23 cellular contexts compared by ENCODE assay signal in genomic region chr10:96250349-96250748, GRCh38. TPM values are rescaled to one million over a fixed set of nuclear protein-coding genes. Genes with fewer than 3 reads are reported as not detected.
"Had no signal": no experiment of that assay in that cellular context is flagged by ENCODE, and none has a peak within 500 bp of the region (broad histone marks: within the 10 kb centered on the region; RNA-seq: fewer than 3 reads in every experiment).

No MANE protein-coding gene starts in this region.

- H3K79me2 ChIP-seq: parathyroid adenoma had no signal

- H3K4me3 ChIP-seq: dorsolateral prefrontal cortex, left ventricle myocardium inferior, sigmoid colon, tibial artery, vagina had no signal

- H2AFZ ChIP-seq: parathyroid adenoma had no signal

- H3K9ac ChIP-seq: parathyroid adenoma had no signal

- H3K36me3 ChIP-seq: left ventricle myocardium inferior, sigmoid colon, tibial artery, vagina had no signal

- H3K9me3 ChIP-seq: left ventricle myocardium inferior, sigmoid colon, tibial artery, vagina had no signal

- H3K27ac ChIP-seq: dorsolateral prefrontal cortex, epithelial cell of prostate, left ventricle myocardium inferior, parathyroid adenoma, sigmoid colon, tibial artery, vagina had no signal

- H3K27me3 ChIP-seq: dorsolateral prefrontal cortex, sigmoid colon, tibial artery, vagina had no signal

- H3K4me1 ChIP-seq: left ventricle myocardium inferior, parathyroid adenoma, sigmoid colon, tibial artery, vagina had no signal

- DNase-seq: activated CD4-positive, alpha-beta T cell treated with anti-CD3 and anti-CD28 coated beads, Interleukin-2, amount 10 ng/mL, durations not matched to agents 24 days and 14 days; activated CD8-positive, alpha-beta T cell treated with anti-CD3 and anti-CD28 coated beads for 36 hours; activated naive CD4-positive, alpha-beta T cell treated with anti-CD3 and anti-CD28 coated beads for 36 hours; activated T-cell treated with anti-CD3 and anti-CD28 coated beads, Interleukin-2, amount 50 U/mL, for 24 hours; central memory CD4-positive, alpha-beta T cell; dorsolateral prefrontal cortex; endodermal cell; foreskin melanocyte; glutamatergic neuron; hypothalamus; left ventricle myocardium inferior; natural killer cell; sigmoid colon; stimulated activated naive CD4-positive, alpha-beta T cell treated with Interleukin-2 at 50 U/mL for 16 hours; tibial artery had no signal

- FAIRE-seq: colon, TTC549 had no signal

- ATAC-seq: activated CD8-positive, alpha-beta T cell treated with anti-CD3 and anti-CD28 coated beads for 36 hours; natural killer cell; WTC11 had no signal

RNA-seq across cellular contexts. Expression of gene BLNK, which starts 21.0 kb away (rescaled TPM):
- total RNA-seq: activated CD4-positive, alpha-beta T cell treated with anti-CD3 and anti-CD28 coated beads, Interleukin-2, amount 10 ng/mL, durations not matched to agents 24 days and 14 days; activated naive CD4-positive, alpha-beta T cell treated with anti-CD3 and anti-CD28 coated beads for 36 hours; endodermal cell; WTC11 had no signal
- polyA plus RNA-seq: fibroblast of lung had no signal

RNA-seq across cellular contexts. Expression of gene DNTT, which starts 53.9 kb away (rescaled TPM):
- total RNA-seq: activated CD4-positive, alpha-beta T cell treated with anti-CD3 and anti-CD28 coated beads, Interleukin-2, amount 10 ng/mL, durations not matched to agents 24 days and 14 days; activated CD8-positive, alpha-beta T cell treated with anti-CD3 and anti-CD28 coated beads for 36 hours; endodermal cell; fibroblast of lung; left ventricle myocardium inferior; natural killer cell; sigmoid colon; subcutaneous adipose tissue; vagina; WTC11 had no signal
- polyA plus RNA-seq: fibroblast of lung, sigmoid colon had no signal
